In genomic region chr17:57380055-57380356, GRCh38 we compare ENCODE assay signal across 1 cellular context.
A peak's percentile ranks its signal among the peaks of the same experiment; 100 is the strongest.
TF ChIP-seq lines count a peak whose summit lies in the region.

No MANE protein-coding gene starts in this region.

TF ChIP-seq in K562, 482 proteins besides CTCF, POLR2A, EP300 and RAD21 (continued from another document):
- peak; percentile 60 for TF ChIP-seq ZNF407 (IDR thresholded peaks at IDR 0.05; ENCODE audit: low read depth)
- TF ChIP-seq BRF1 (IDR thresholded peaks at IDR 0.05; ENCODE audit: borderline replicate concordance, extremely low read depth, insufficient read length) = no peak
- TF ChIP-seq MAX (CRISPR knock-in tag; IDR thresholded peaks at IDR 0.05) = peak; percentile 13; the same call in 1 of the 2 replicates
